ENCODE assay signal across 1 cellular context in the genomic region with DNA sequence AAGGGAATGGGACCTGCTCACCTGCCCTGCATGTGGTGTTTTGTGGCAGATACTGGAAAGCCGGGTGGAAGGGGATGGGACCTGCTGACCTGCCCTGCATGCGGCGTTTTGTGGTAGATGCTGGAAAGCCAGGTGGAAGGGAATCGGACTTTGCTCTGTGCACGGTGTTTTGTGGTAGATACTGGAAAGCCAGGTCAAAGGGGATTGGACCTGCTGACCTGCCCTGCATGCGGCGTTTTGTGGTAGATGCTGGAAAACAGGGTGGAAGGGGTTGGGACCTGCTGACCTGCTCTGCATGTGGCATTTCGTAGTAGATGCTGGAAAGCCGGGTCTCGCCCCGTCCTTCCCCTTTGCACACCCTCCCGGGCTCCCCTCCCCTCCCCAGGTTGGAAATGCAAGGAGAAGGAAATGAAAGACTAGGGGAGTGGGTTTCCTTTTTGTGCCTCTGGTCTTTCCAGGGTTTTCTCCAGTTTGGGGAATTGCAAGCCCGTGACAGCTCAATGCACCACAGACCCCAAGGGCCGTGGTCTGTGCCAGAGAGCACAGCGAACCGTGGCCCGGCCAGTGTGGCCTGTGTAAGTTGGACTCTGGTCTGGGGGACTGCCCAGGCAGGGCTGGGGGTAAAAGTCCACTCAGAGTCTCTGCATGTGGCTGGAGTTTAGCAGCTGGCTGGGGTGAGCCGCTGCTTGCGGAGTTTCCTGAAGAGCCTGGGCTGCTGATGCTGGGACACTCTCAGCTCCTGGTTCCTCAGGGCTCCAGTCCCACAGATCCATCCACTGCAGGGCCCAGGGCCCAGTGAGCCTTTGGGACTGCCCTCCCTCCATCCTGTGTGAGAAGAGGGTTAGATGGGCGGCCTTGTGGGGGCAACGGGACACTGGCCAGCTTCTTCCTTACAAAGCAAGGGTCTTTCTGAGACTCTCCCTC.
TF ChIP-seq lines count a peak whose summit lies in the region.

No MANE protein-coding gene starts in this region.

TF ChIP-seq in HepG2, 621 proteins besides CTCF, POLR2A, EP300 and RAD21 (continued from another document):
- TF ChIP-seq, protein P1, sequence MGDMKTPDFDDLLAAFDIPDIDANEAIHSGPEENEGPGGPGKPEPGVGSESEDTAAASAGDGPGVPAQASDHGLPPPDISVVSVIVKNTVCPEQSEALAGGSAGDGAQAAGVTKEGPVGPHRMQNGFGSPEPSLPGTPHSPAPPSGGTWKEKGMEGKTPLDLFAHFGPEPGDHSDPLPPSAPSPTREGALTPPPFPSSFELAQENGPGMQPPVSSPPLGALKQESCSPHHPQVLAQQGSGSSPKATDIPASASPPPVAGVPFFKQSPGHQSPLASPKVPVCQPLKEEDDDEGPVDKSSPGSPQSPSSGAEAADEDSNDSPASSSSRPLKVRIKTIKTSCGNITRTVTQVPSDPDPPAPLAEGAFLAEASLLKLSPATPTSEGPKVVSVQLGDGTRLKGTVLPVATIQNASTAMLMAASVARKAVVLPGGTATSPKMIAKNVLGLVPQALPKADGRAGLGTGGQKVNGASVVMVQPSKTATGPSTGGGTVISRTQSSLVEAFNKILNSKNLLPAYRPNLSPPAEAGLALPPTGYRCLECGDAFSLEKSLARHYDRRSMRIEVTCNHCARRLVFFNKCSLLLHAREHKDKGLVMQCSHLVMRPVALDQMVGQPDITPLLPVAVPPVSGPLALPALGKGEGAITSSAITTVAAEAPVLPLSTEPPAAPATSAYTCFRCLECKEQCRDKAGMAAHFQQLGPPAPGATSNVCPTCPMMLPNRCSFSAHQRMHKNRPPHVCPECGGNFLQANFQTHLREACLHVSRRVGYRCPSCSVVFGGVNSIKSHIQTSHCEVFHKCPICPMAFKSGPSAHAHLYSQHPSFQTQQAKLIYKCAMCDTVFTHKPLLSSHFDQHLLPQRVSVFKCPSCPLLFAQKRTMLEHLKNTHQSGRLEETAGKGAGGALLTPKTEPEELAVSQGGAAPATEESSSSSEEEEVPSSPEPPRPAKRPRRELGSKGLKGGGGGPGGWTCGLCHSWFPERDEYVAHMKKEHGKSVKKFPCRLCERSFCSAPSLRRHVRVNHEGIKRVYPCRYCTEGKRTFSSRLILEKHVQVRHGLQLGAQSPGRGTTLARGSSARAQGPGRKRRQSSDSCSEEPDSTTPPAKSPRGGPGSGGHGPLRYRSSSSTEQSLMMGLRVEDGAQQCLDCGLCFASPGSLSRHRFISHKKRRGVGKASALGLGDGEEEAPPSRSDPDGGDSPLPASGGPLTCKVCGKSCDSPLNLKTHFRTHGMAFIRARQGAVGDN (CRISPR knock-in tag; IDR thresholded peaks at IDR 0.05) = peak; percentile 63
- TF ChIP-seq ZNF337 (CRISPR knock-in tag; IDR thresholded peaks at IDR 0.05; ENCODE audit: borderline replicate concordance, low read depth) (no peak), IKZF5 (CRISPR knock-in tag; IDR thresholded peaks at IDR 0.05) (no peak), ZNF737 (CRISPR knock-in tag; IDR thresholded peaks at IDR 0.05; ENCODE audit: borderline replicate concordance) (no peak), SRSF4 (IDR thresholded peaks at IDR 0.05; ENCODE audit: low read depth, low read length, poor library complexity, severe bottlenecking) (no peak), MAF1 (CRISPR knock-in tag; IDR thresholded peaks at IDR 0.05; ENCODE audit: borderline replicate concordance) (no peak), NONO (IDR thresholded peaks at IDR 0.05) (no peak), NONO (CRISPR knock-in tag; conservative IDR thresholded peaks at IDR 0.05) (0 out of 2 replicates have a peak, but pooled peaks have one; percentile 8), RARG (CRISPR knock-in tag; IDR thresholded peaks at IDR 0.05; ENCODE audit: low read depth) (no peak), GATAD2A (CRISPR knock-in tag; IDR thresholded peaks at IDR 0.05) (peak; percentile 12; the same call in 1 of the 2 replicates), CBX5 (CRISPR knock-in tag; IDR thresholded peaks at IDR 0.05; ENCODE audit: borderline replicate concordance) (no peak), FOSL1 (CRISPR knock-in tag; IDR thresholded peaks at IDR 0.05; ENCODE audit: borderline replicate concordance) (no peak), MAZ (IDR thresholded peaks at IDR 0.05; ENCODE audit: borderline replicate concordance, low read depth, low read length) (no peak), MAZ (CRISPR knock-in tag; IDR thresholded peaks at IDR 0.05; ENCODE audit: low read depth) (no peak), ZNF644 (CRISPR knock-in tag; IDR thresholded peaks at IDR 0.05; ENCODE audit: low read depth) (no peak), FOSL2 (CRISPR knock-in tag; IDR thresholded peaks at IDR 0.05) (0 out of 2 replicates have a peak, but pooled peaks have one; percentile 5), ZNF670 (CRISPR knock-in tag; IDR thresholded peaks at IDR 0.05; ENCODE audit: borderline replicate concordance) (no peak), ZNF766 (CRISPR knock-in tag; IDR thresholded peaks at IDR 0.05; ENCODE audit: borderline replicate concordance) (no peak), NAIF1 (CRISPR knock-in tag; IDR thresholded peaks at IDR 0.05; ENCODE audit: borderline replicate concordance) (no peak), ZNF549 (CRISPR knock-in tag; IDR thresholded peaks at IDR 0.05) (no peak), SP140L (CRISPR knock-in tag; IDR thresholded peaks at IDR 0.05; ENCODE audit: borderline replicate concordance) (no peak), STAG1 (CRISPR knock-in tag; IDR thresholded peaks at IDR 0.05) (0 out of 2 replicates have a peak, but pooled peaks have one; percentile 6), ZNF605 (CRISPR knock-in tag; IDR thresholded peaks at IDR 0.05) (0 out of 2 replicates have a peak, but pooled peaks have one; percentile 21), SCMH1 (CRISPR knock-in tag; IDR thresholded peaks at IDR 0.05; ENCODE audit: borderline replicate concordance) (no peak)
- TF ChIP-seq, protein P2, sequence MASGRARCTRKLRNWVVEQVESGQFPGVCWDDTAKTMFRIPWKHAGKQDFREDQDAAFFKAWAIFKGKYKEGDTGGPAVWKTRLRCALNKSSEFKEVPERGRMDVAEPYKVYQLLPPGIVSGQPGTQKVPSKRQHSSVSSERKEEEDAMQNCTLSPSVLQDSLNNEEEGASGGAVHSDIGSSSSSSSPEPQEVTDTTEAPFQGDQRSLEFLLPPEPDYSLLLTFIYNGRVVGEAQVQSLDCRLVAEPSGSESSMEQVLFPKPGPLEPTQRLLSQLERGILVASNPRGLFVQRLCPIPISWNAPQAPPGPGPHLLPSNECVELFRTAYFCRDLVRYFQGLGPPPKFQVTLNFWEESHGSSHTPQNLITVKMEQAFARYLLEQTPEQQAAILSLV (CRISPR knock-in tag; IDR thresholded peaks at IDR 0.05; ENCODE audit: borderline replicate concordance) = no peak
- TF ChIP-seq, protein P3, sequence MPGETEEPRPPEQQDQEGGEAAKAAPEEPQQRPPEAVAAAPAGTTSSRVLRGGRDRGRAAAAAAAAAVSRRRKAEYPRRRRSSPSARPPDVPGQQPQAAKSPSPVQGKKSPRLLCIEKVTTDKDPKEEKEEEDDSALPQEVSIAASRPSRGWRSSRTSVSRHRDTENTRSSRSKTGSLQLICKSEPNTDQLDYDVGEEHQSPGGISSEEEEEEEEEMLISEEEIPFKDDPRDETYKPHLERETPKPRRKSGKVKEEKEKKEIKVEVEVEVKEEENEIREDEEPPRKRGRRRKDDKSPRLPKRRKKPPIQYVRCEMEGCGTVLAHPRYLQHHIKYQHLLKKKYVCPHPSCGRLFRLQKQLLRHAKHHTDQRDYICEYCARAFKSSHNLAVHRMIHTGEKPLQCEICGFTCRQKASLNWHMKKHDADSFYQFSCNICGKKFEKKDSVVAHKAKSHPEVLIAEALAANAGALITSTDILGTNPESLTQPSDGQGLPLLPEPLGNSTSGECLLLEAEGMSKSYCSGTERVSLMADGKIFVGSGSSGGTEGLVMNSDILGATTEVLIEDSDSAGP (CRISPR knock-in tag; IDR thresholded peaks at IDR 0.05; ENCODE audit: borderline replicate concordance) = peak; percentile 49; the same call in 1 of the 2 replicates
